In genomic region chr5:135405082-135405481, GRCh38 we compare ENCODE assay signal across 40 cellular contexts. TPM values are rescaled to one million over a fixed set of nuclear protein-coding genes. Genes with fewer than 3 reads are reported as not detected.
"Had no signal": no experiment of that assay in that cellular context is flagged by ENCODE, and none has a peak within 500 bp of the region (broad histone marks: within the 10 kb centered on the region; RNA-seq: fewer than 3 reads in every experiment).

No MANE protein-coding gene starts in this region.

- ATAC-seq: activated naive CD4-positive, alpha-beta T cell treated with anti-CD3 and anti-CD28 coated beads, Interleukin-2, amount 50 U/mL, for 72 hours; activated naive CD8-positive, alpha-beta T cell treated with anti-CD3 and anti-CD28 coated beads, Interleukin-2, amount 50 U/mL, for 24 hours; activated T-cell treated with anti-CD3 and anti-CD28 coated beads, Interleukin-2, amount 50 U/mL, for 4 hours; activated T-cell treated with anti-CD3 and anti-CD28 coated beads, Interleukin-2, amount 50 U/mL, for 72 hours; activated T-helper 17 cell treated with anti-CD3 and anti-CD28 coated beads, Interleukin-2, amount 50 U/mL, for 72 hours; body of pancreas had no signal

- FAIRE-seq: astrocyte, bronchial epithelial cell had no signal

- H3K36me3 ChIP-seq: adrenal gland, ascending aorta, brain microvascular endothelial cell, breast epithelium, cardiac muscle cell had no signal

- DNase-seq: activated effector memory CD4-positive, alpha-beta T cell treated with anti-CD3 and anti-CD28 coated beads, Interleukin-2, amount 50 U/mL, for 16 hours; activated effector memory CD4-positive, alpha-beta T cell treated with Interleukin-2 at 50 U/mL for 16 hours; activated gamma-delta T cell; activated gamma-delta T cell treated with Interleukin-2 at 50 U/mL for 16 hours; activated naive CD4-positive, alpha-beta T cell; activated naive CD4-positive, alpha-beta T cell treated with anti-CD3 and anti-CD28 coated beads for 36 hours; activated naive CD4-positive, alpha-beta T cell treated with anti-CD3 and anti-CD28 coated beads, Interleukin-2, amount 10 ng/mL, durations not matched to agents 7 days and 5 days; activated naive CD4-positive, alpha-beta T cell treated with anti-CD3 and anti-CD28 coated beads, Interleukin-2, amount 50 U/mL, for 16 hours; activated naive CD4-positive, alpha-beta T cell treated with Interleukin-2 at 50 U/mL for 16 hours; activated naive CD8-positive, alpha-beta T cell treated with anti-CD3 and anti-CD28 coated beads for 36 hours; activated naive CD8-positive, alpha-beta T cell treated with anti-CD3 and anti-CD28 coated beads, Interleukin-2, amount 10 ng/mL, durations not matched to agents 7 days and 5 days; activated naive CD8-positive, alpha-beta T cell treated with anti-CD3 and anti-CD28 coated beads, Interleukin-2, amount 50 U/mL, for 24 hours; activated T-cell treated with anti-CD3 and anti-CD28 coated beads, Interleukin-2, amount 50 U/mL, for 1 hour; activated T-cell treated with anti-CD3 and anti-CD28 coated beads, Interleukin-2, amount 50 U/mL, for 24 hours; activated T-cell treated with anti-CD3 and anti-CD28 coated beads, Interleukin-2, amount 50 U/mL, for 4 hours; activated T-cell treated with anti-CD3 and anti-CD28 coated beads, Interleukin-2, amount 50 U/mL, for 48 hours; activated T-cell treated with anti-CD3 and anti-CD28 coated beads, Interleukin-2, amount 50 U/mL, for 72 hours; adrenal gland; amniotic stem cell; amygdala; anterior cingulate cortex; aorta; body of pancreas; brain microvascular endothelial cell; caudate nucleus; central memory CD4-positive, alpha-beta T cell; cerebellar nuclear complex had no signal

- H3K4me1 ChIP-seq: adrenal gland, ascending aorta, body of pancreas, breast epithelium had no signal

- H3K27me3 ChIP-seq: adrenal gland, ascending aorta, body of pancreas, brain microvascular endothelial cell, breast epithelium, cardiac muscle cell had no signal

- H3K9me3 ChIP-seq: adrenal gland, ascending aorta, body of pancreas, breast epithelium had no signal

- H3K27ac ChIP-seq: adrenal gland, ascending aorta, body of pancreas, brain microvascular endothelial cell, breast epithelium, cardiac muscle cell had no signal

- H3K4me3 ChIP-seq: adrenal gland, ascending aorta, body of pancreas, breast epithelium, cardiac muscle cell had no signal

RNA-seq across cellular contexts. Expression of gene DCANP1, which starts 42.1 kb away (rescaled TPM):
- total RNA-seq: activated naive CD4-positive, alpha-beta T cell treated with anti-CD3 and anti-CD28 coated beads for 36 hours; activated naive CD4-positive, alpha-beta T cell treated with anti-CD3 and anti-CD28 coated beads, Interleukin-2, amount 50 U/mL, for 72 hours; activated naive CD8-positive, alpha-beta T cell treated with anti-CD3 and anti-CD28 coated beads for 36 hours; activated naive CD8-positive, alpha-beta T cell treated with anti-CD3 and anti-CD28 coated beads, Interleukin-2, amount 10 ng/mL, durations not matched to agents 7 days and 5 days; activated T-cell treated with anti-CD3 and anti-CD28 coated beads, Interleukin-2, amount 50 U/mL, for 4 hours; activated T-cell treated with anti-CD3 and anti-CD28 coated beads, Interleukin-2, amount 50 U/mL, for 72 hours; activated T-helper 1 cell treated with anti-CD3 and anti-CD28 coated beads, Interleukin-12 subunit alpha, Interleukin-12 subunit beta, Interleukin-2, Interleukin-4 antibody, amounts not matched to agents 30 ng/mL and 10 ng/mL and 1 ng/mL, durations not matched to agents 14 hours and 24 hours and 36 hours; activated T-helper 17 cell treated with anti-CD3 and anti-CD28 coated beads, Interleukin-2, amount 50 U/mL, for 72 hours; activated T-helper 2 cell treated with anti-CD3 and anti-CD28 coated beads, Interferon-gamma antibody, Interleukin-2, Interleukin-4, amounts not matched to agents 10 μg/mL and 5 μg/mL and 100 μg/mL, durations not matched to agents 14 hours and 24 hours and 36 hours; adrenal gland; aorta; ascending aorta; astrocyte; breast epithelium; bronchial epithelial cell; cardiac muscle cell; cardiac septum; cerebellum; chondrocyte had no signal
- polyA plus RNA-seq: adipose tissue, cardiac muscle cell had no signal

RNA-seq across cellular contexts. Expression of gene TIFAB, which starts 47.1 kb away (rescaled TPM):
- total RNA-seq: activated naive CD4-positive, alpha-beta T cell treated with anti-CD3 and anti-CD28 coated beads for 36 hours; activated naive CD4-positive, alpha-beta T cell treated with anti-CD3 and anti-CD28 coated beads, Interleukin-2, amount 50 U/mL, for 72 hours; activated naive CD8-positive, alpha-beta T cell treated with anti-CD3 and anti-CD28 coated beads for 36 hours; activated naive CD8-positive, alpha-beta T cell treated with anti-CD3 and anti-CD28 coated beads, Interleukin-2, amount 10 ng/mL, durations not matched to agents 7 days and 5 days; activated T-cell treated with anti-CD3 and anti-CD28 coated beads, Interleukin-2, amount 50 U/mL, for 4 hours; activated T-cell treated with anti-CD3 and anti-CD28 coated beads, Interleukin-2, amount 50 U/mL, for 72 hours; activated T-helper 1 cell treated with anti-CD3 and anti-CD28 coated beads, Interleukin-12 subunit alpha, Interleukin-12 subunit beta, Interleukin-2, Interleukin-4 antibody, amounts not matched to agents 30 ng/mL and 10 ng/mL and 1 ng/mL, durations not matched to agents 14 hours and 24 hours and 36 hours; activated T-helper 17 cell treated with anti-CD3 and anti-CD28 coated beads, Interleukin-2, amount 50 U/mL, for 72 hours; activated T-helper 2 cell treated with anti-CD3 and anti-CD28 coated beads, Interferon-gamma antibody, Interleukin-2, Interleukin-4, amounts not matched to agents 10 μg/mL and 5 μg/mL and 100 μg/mL, durations not matched to agents 14 hours and 24 hours and 36 hours; adrenal gland; ascending aorta; astrocyte; body of pancreas; breast epithelium; bronchial epithelial cell; cardiac muscle cell; cardiac septum; cerebellum; chondrocyte had no signal
- polyA plus RNA-seq: aorta, cardiac muscle cell had no signal
